18 cellular contexts compared by ENCODE assay signal in the genomic region with DNA sequence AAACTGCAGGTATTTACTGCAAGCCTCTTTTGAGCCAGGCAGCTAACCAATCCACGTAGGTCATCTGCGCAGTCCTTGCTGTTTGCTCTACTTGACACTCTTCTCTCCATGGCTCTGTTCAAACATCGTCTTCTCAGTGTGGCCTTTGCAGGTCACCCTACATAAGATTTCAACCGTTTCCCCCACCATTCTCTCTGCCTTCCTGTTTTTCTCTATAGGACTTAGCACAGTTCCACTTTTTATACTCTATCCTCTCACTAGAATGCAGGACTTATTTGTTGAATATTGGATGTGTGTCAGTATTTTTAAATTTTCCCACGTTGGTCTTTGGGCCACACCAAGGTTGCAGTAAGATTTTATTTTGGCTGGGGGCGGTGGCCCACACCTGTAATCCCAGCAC. TPM values are rescaled to one million over a fixed set of nuclear protein-coding genes. Genes with fewer than 3 reads are reported as not detected.
DNase-seq lines count a peak whose midpoint lies in the region; ATAC-seq, FAIRE-seq and TF ChIP-seq lines count a peak whose summit lies in the region.
"Had no signal": no experiment of that assay in that cellular context is flagged by ENCODE, and none has a peak within 500 bp of the region (broad histone marks: within the 10 kb centered on the region; RNA-seq: fewer than 3 reads in every experiment).

No MANE protein-coding gene starts in this region.

- no peaks in the 10 kb centered on the region for H3K27me3 ChIP-seq in astrocyte (ENCODE audit: insufficient read depth, low read length)
- H3K27me3 ChIP-seq in osteoblast (ENCODE audit: insufficient read depth, low read length) = no peaks in the 10 kb centered on the region
- H3K27me3 ChIP-seq in left lung = no peaks in the 10 kb centered on the region
- H3K27me3 ChIP-seq: spleen had no signal

- H3K4me3 Mint-ChIP-seq in activated T-cell treated with anti-CD3 and anti-CD28 coated beads, Interleukin-2, amount 50 U/mL, for 24 hours = peak overlapping the region; percentile 58
- H3K4me3 Mint-ChIP-seq in astrocyte (ENCODE audit: unreplicated experiment) = peak overlapping the region; percentile 32

- TF ChIP-seq CTCF in astrocyte (IDR thresholded peaks at IDR 0.05; ENCODE audit: insufficient read depth, low read depth, low read length) = no peak
- no peak for TF ChIP-seq CTCF in osteoblast (IDR thresholded peaks at IDR 0.05; ENCODE audit: extremely low read depth, low read depth, low read length)
- no peak for TF ChIP-seq CTCF in left lung (IDR thresholded peaks at IDR 0.05)

- H3K4me1 ChIP-seq in astrocyte (ENCODE audit: insufficient read depth, low read length) (peaks cover 15% of the 10 kb centered on the region), osteoblast (ENCODE audit: insufficient read depth, low read length) (peaks cover 9% of the 10 kb centered on the region), left lung (peaks cover 9 to 27% of the 10 kb centered on the region in 2 donors)
- H3K4me1 ChIP-seq: parathyroid adenoma had no signal

- DNase-seq in activated T-cell treated with anti-CD3 and anti-CD28 coated beads, Interleukin-2, amount 50 U/mL, for 24 hours = no peak
- no peak for DNase-seq in activated T-cell treated with anti-CD3 and anti-CD28 coated beads for 4 hours
- DNase-seq in MV-4-11 (lab: John Stamatoyannopoulos, UW) = peak; percentile 45
- DNase-seq in astrocyte (ENCODE audit: low read depth) = no peak
- peak; percentile 64 for DNase-seq in osteoblast (ENCODE audit: insufficient read length, low spot score, missing footprints)
- DNase-seq in left lung = no peak
- DNase-seq in left colon = no peak
- DNase-seq: activated effector memory CD4-positive, alpha-beta T cell treated with Interleukin-2 at 50 U/mL for 16 hours; DMS 273 treated with DMSO at 0.1 percent for 48 hours; foreskin melanocyte; NCI-H226; PC-3; SK-N-SH; spleen had no signal

- H3K79me2 ChIP-seq in astrocyte (ENCODE audit: insufficient read depth, low read length) (peaks cover 6% of the 10 kb centered on the region), osteoblast (ENCODE audit: insufficient read depth, low read length) (peaks cover 16% of the 10 kb centered on the region)

- H3K9ac ChIP-seq in astrocyte (ENCODE audit: low read length) = no peak overlapping the region
- H3K9ac ChIP-seq: parathyroid adenoma, SK-N-SH had no signal

- H3K9me3 Mint-ChIP-seq in activated T-cell treated with anti-CD3 and anti-CD28 coated beads, Interleukin-2, amount 50 U/mL, for 24 hours = no peaks in the 10 kb centered on the region
- no peaks in the 10 kb centered on the region for H3K9me3 Mint-ChIP-seq in astrocyte (ENCODE audit: unreplicated experiment)

- ATAC-seq in left lung (no peak), left colon (no peak), GM19452 (IDR thresholded peaks at IDR 0.05; ENCODE audit: unreplicated experiment) (no peak)
- ATAC-seq: PC-3 had no signal

- H3K4me1 Mint-ChIP-seq in activated T-cell treated with anti-CD3 and anti-CD28 coated beads, Interleukin-2, amount 50 U/mL, for 24 hours (ENCODE audit: low read depth) = peaks cover 27% of the 10 kb centered on the region
- peaks cover 5% of the 10 kb centered on the region for H3K4me1 Mint-ChIP-seq in astrocyte (ENCODE audit: low read depth, unreplicated experiment)

- H4K20me1 ChIP-seq in astrocyte (ENCODE audit: insufficient read depth, low read length) (peaks cover 14% of the 10 kb centered on the region), osteoblast (ENCODE audit: insufficient read depth, low read length) (no peaks in the 10 kb centered on the region)

- peaks cover 18% of the 10 kb centered on the region for H3K36me3 ChIP-seq in astrocyte (ENCODE audit: insufficient read depth, low read length)
- peaks cover 44% of the 10 kb centered on the region for H3K36me3 ChIP-seq in osteoblast (ENCODE audit: insufficient read depth, low read length)
- peaks cover 0 to 45% of the 10 kb centered on the region in 2 donors for H3K36me3 ChIP-seq in left lung

- H3K4me2 ChIP-seq in astrocyte (ENCODE audit: low read length) = no peak overlapping the region
- H3K4me2 ChIP-seq in osteoblast (ENCODE audit: insufficient read depth, low read length) = no peak overlapping the region
- H3K4me2 ChIP-seq: SK-N-SH had no signal

- no peak overlapping the region for H2AFZ ChIP-seq in astrocyte (ENCODE audit: low read depth, low read length)
- H2AFZ ChIP-seq in osteoblast (ENCODE audit: low read length) = no peak overlapping the region
- H2AFZ ChIP-seq: parathyroid adenoma had no signal

- peak overlapping the region; percentile 84 for H3K27ac Mint-ChIP-seq in activated T-cell treated with anti-CD3 and anti-CD28 coated beads, Interleukin-2, amount 50 U/mL, for 24 hours
- no peak overlapping the region for H3K27ac Mint-ChIP-seq in astrocyte (ENCODE audit: unreplicated experiment)

- H3K9me3 ChIP-seq in astrocyte (ENCODE audit: insufficient read depth, low read depth, low read length) (no peaks in the 10 kb centered on the region), osteoblast (ENCODE audit: low read depth, low read length) (no peaks in the 10 kb centered on the region), left lung (no peaks in the 10 kb centered on the region)
- H3K9me3 ChIP-seq: SK-N-SH, spleen had no signal

- H3K4me3 ChIP-seq in astrocyte (ENCODE audit: insufficient read depth, low read depth, low read length) (no peak overlapping the region), osteoblast (ENCODE audit: insufficient read depth, low read length) (no peak overlapping the region), left lung (no peak overlapping the region)
- H3K4me3 ChIP-seq: spleen had no signal

- intact Hi-C loops in left lung (cut with DNase I) (no loop called here), left colon (cut with DNase I, micrococcal nuclease) (no loop called here)

- FAIRE-seq in astrocyte (lab: Jason Lieb, UNC) = no peak
- FAIRE-seq: endometrium had no signal

- H3K27ac ChIP-seq in astrocyte (ENCODE audit: low read depth, low read length) = no peak overlapping the region
- H3K27ac ChIP-seq in osteoblast (ENCODE audit: low read depth, low read length) = no peak overlapping the region
- H3K27ac ChIP-seq in left lung = no peak overlapping the region
- H3K27ac ChIP-seq: parathyroid adenoma had no signal

- H3K27me3 Mint-ChIP-seq in activated T-cell treated with anti-CD3 and anti-CD28 coated beads, Interleukin-2, amount 50 U/mL, for 24 hours = no peaks in the 10 kb centered on the region
- H3K27me3 Mint-ChIP-seq in astrocyte (ENCODE audit: low read depth, unreplicated experiment) = no peaks in the 10 kb centered on the region

- H3K36me3 Mint-ChIP-seq in activated T-cell treated with anti-CD3 and anti-CD28 coated beads, Interleukin-2, amount 50 U/mL, for 24 hours (ENCODE audit: low read depth) = peaks cover 62% of the 10 kb centered on the region
- peaks cover 11% of the 10 kb centered on the region for H3K36me3 Mint-ChIP-seq in astrocyte (ENCODE audit: low read depth, unreplicated experiment)

RNA-seq across cellular contexts. Expression of a gene that starts 1.7 kb away (rescaled TPM):
- total RNA-seq in astrocyte (9.9 and 11.6 TPM in 2 replicates), osteoblast (17.1 and 18.5 TPM in 2 replicates), left lung (1 to 10 TPM; 6.0 to 6.9 TPM), left colon (1 to 10 TPM; 6.2 to 7.0 TPM)

RNA-seq across cellular contexts. Expression of a gene that starts 10.3 kb away (rescaled TPM):
- total RNA-seq in astrocyte (not detected in 2 replicates), osteoblast (not detected in 2 replicates), left lung (not detected), left colon (not detected)
- total RNA-seq: lung microvascular endothelial cell, PC-3, spleen had no signal

RNA-seq across cellular contexts. Expression of a gene that starts 16.5 kb away (rescaled TPM):
- 43.4 and 47.6 TPM in 2 replicates for total RNA-seq in astrocyte
- total RNA-seq in osteoblast = 50.4 and 52.5 TPM in 2 replicates
- total RNA-seq in left lung = 10 to 100 TPM; 63.8 to 70.1 TPM
- total RNA-seq in left colon = 10 to 100 TPM; 68.4 to 74.7 TPM

RNA-seq across cellular contexts. Expression of a gene that starts 25.6 kb away (rescaled TPM):
- 69.8 and 76.3 TPM in 2 replicates for total RNA-seq in astrocyte
- 36.6 and 39.8 TPM in 2 replicates for total RNA-seq in osteoblast
- total RNA-seq in left lung = 10 to 100 TPM; 54.8 to 64.3 TPM
- 10 to 100 TPM; 39.5 to 74.0 TPM for total RNA-seq in left colon

RNA-seq across cellular contexts. Expression of a gene that starts 31.5 kb away (rescaled TPM):
- total RNA-seq in astrocyte = 10.0 and 13.3 TPM in 2 replicates
- 5.0 and 8.0 TPM in 2 replicates for total RNA-seq in osteoblast
- total RNA-seq in left lung = 10 to 100 TPM in 1 of 2 donors, 1 to 10 TPM in 1; 9.0 to 10.8 TPM
- 1 to 10 TPM; 6.6 to 8.3 TPM for total RNA-seq in left colon

Comparison
In these comparisons a context has a peak if more than half of its experiments do, and no peak if none do; other contexts are left out.
1. DNase-seq: peak in MV-4-11 (single experiment) and osteoblast (single experiment); none in activated T-cell treated with anti-CD3 and anti-CD28 coated beads, Interleukin-2, amount 50 U/mL, for 24 hours (single experiment), activated T-cell treated with anti-CD3 and anti-CD28 coated beads for 4 hours (single experiment), astrocyte (single experiment), left lung (0 of 2) and left colon (0 of 2).